Comparison of ENCODE assay signal across 8 cellular contexts in genomic region chr3:44509985-44510360, GRCh38. TPM values are rescaled to one million over a fixed set of nuclear protein-coding genes. Genes with fewer than 3 reads are reported as not detected.
DNase-seq lines count a peak whose midpoint lies in the region; ATAC-seq, FAIRE-seq and TF ChIP-seq lines count a peak whose summit lies in the region.

No MANE protein-coding gene starts in this region.

- H2BK15ac ChIP-seq in H1 (ENCODE audit: low read length), result no peak overlapping the region

- no peak overlapping the region for H2BK20ac ChIP-seq in H1 (ENCODE audit: low read length)

- peaks cover 9 to 49% of the 10 kb centered on the region in 2 experiments for H3K79me2 ChIP-seq in H1 (ENCODE audit: control insufficient read depth in 1 of 2, insufficient read depth in 2 of 2, low read length in 2 of 2)

- no peak overlapping the region for H3K18ac ChIP-seq in H1 (ENCODE audit: extremely low read depth, low read length)

- H3K36me3 Mint-ChIP-seq in naive B cell, result peaks cover 0 to 5% of the 10 kb centered on the region in 2 donors

- H2BK120ac ChIP-seq in H1 (replicated peaks; ENCODE audit: low read depth, low read length), result no peak overlapping the region

- CTCF ChIA-PET in AG04449 (lab: Yijun Ruan, JAX), result interaction anchor here (1.3 kb wide), 1 partner anchor 12 kb away, joined by 3 read pairs; no protein-coding TSS in a partner anchor
- CTCF ChIA-PET in H1 (lab: Charles Lee; ENCODE audit: partially characterized antibody), result no interaction called here

- no peak for TF ChIP-seq EP300 in H1 (IDR thresholded peaks at IDR 0.05; ENCODE audit: borderline replicate concordance in 1 of 2, low read depth in 2 of 2, low read length in 2 of 2)

- TF ChIP-seq CTCF in AG04449 (IDR thresholded peaks at IDR 0.05; ENCODE audit: insufficient read depth, low read length, missing control alignments) (no peak), H1 (IDR thresholded peaks at IDR 0.05; ENCODE audit: control extremely low read depth in 1 of 3, insufficient read depth in 1 of 3, low read depth in 1 of 3, low read length in 3 of 3) (no peak)

- no peak overlapping the region for H3K56ac ChIP-seq in H1 (replicated peaks; ENCODE audit: insufficient read length, low read depth, low read length)

- no peak overlapping the region for H2AK5ac ChIP-seq in H1 (ENCODE audit: low read depth, low read length)

- H4K8ac ChIP-seq in H1 (ENCODE audit: extremely low read depth, insufficient read depth, low read length), result no peak overlapping the region

- no peaks in the 10 kb centered on the region for H3K36me3 ChIP-seq in H1 (ENCODE audit: control insufficient read depth in 2 of 4, insufficient read depth in 4 of 4, low read length in 3 of 4)

- H3K9ac ChIP-seq in H1 (replicated peaks in 1 of 4; ENCODE audit: extremely low read depth in 1 of 4, low read depth in 3 of 4, low read length in 3 of 4), result peak overlapping the region; percentile 35 to 97 (median 65); a peak in 5 of 7 replicates

- no peak overlapping the region for H3K23ac ChIP-seq in H1 (ENCODE audit: insufficient read length)

- no peak overlapping the region for H2AFZ ChIP-seq in H1 (ENCODE audit: low read length)

- no peak overlapping the region for H3K27ac ChIP-seq in H1 (ENCODE audit: low read depth, low read length)

- peak overlapping the region; percentile 70 for H3K4me3 ChIP-seq in AG04449 (ENCODE audit: low read depth, low read length)
- H3K4me3 ChIP-seq in H1 (ENCODE audit: extremely low read depth in 1 of 4, insufficient read depth in 2 of 4, low read depth in 3 of 4, low read length in 4 of 4), result peak overlapping the region; percentile 56 to 96 (median 82)

- peak overlapping the region; percentile 71 to 99 (median 97) for H3K27ac Mint-ChIP-seq in naive B cell

- POLR2A ChIA-PET in AG04449 (lab: Yijun Ruan, JAX), result interaction anchor here (0.5 to 1.4 kb wide), 4 partner anchors 38 to 323 kb away, joined by 3 read pairs; partner anchors contain the start of gene ZNF197
- POLR2A ChIA-PET in H1 (lab: Charles Lee; ENCODE audit: partially characterized antibody), result interaction anchor here (1.2 to 2.4 kb wide), 6 partner anchors 15 to 75 kb away, joined by 3 to 20 read pairs (median 4); partner anchors contain the start of gene ZNF660

- TF ChIP-seq RAD21 in H1 (IDR thresholded peaks at IDR 0.05 in 1 of 2, conservative IDR thresholded peaks at IDR 0.05 in 1 of 2; ENCODE audit: low read depth in 2 of 2, low read length in 2 of 2), result no peak

- peak overlapping the region; percentile 75 to 76 for H3K4me2 ChIP-seq in H1 (ENCODE audit: insufficient read depth in 1 of 2, low read depth in 2 of 2, low read length in 2 of 2)

- WGBS in H1 (ENCODE audit: extremely low coverage in 1 of 2, insufficient coverage in 1 of 2, insufficient read length in 1 of 2, insufficient replicate concordance in 2 of 2, low coverage in 1 of 2, low lambda C conversion rate in 2 of 2, missing lambda C conversion rate in 1 of 2), 2 experiments, result 4% methylated on average over 6 of the region's 6 CpGs; no CpG with 5 or more reads in 1 of the 2 experiments

- H4K5ac ChIP-seq in H1 (ENCODE audit: insufficient read length, low read depth, low read length), result no peak overlapping the region

- H3K23me2 ChIP-seq in H1 (ENCODE audit: low read depth, low read length), result no peaks in the 10 kb centered on the region; the same call in none of the 2 replicates

- peaks cover 29 to 62% (median 38%) of the 10 kb centered on the region in 3 donors for H3K4me1 Mint-ChIP-seq in naive B cell

- no peak overlapping the region for H2BK5ac ChIP-seq in H1 (ENCODE audit: low read depth, low read length)

- H2BK12ac ChIP-seq in H1 (ENCODE audit: low read depth, low read length), result no peak overlapping the region

- peaks cover 0 to 4% of the 10 kb centered on the region in 2 experiments for H4K20me1 ChIP-seq in H1 (replicated peaks in 1 of 2; ENCODE audit: control insufficient read depth in 1 of 2, insufficient read depth in 2 of 2, low read length in 2 of 2)

- H3K9me3 ChIP-seq in H1 (ENCODE audit: insufficient read depth in 2 of 2, low read depth in 1 of 2, low read length in 1 of 2), result no peaks in the 10 kb centered on the region

- no peak overlapping the region for H4K91ac ChIP-seq in H1 (replicated peaks; ENCODE audit: insufficient read length, low read length)

- peaks cover 5% of the 10 kb centered on the region; the same call in 1 of the 2 replicates for H3K79me1 ChIP-seq in H1 (ENCODE audit: low read depth, low read length)

- peak; percentile 48 for ATAC-seq in GM18511 (IDR thresholded peaks at IDR 0.05; ENCODE audit: unreplicated experiment)
- peak; percentile 42 for ATAC-seq in HG03039 (IDR thresholded peaks at IDR 0.05; ENCODE audit: unreplicated experiment)
- ATAC-seq in naive B cell (ENCODE audit: low read depth in 2 of 2), result peak; percentile 59 to 73
- no peak for ATAC-seq in GM18870 (IDR thresholded peaks at IDR 0.05; ENCODE audit: unreplicated experiment)

- no peak overlapping the region for H3K14ac ChIP-seq in H1 (ENCODE audit: insufficient read length)

- peak in 1 of 2 experiments; percentile 7; a peak in 1 of 3 replicates for TF ChIP-seq POLR2A in H1 (IDR thresholded peaks at IDR 0.05; ENCODE audit: control extremely low read depth in 1 of 2, low read depth in 2 of 2, low read length in 2 of 2)

- H3K9me3 Mint-ChIP-seq in naive B cell, result peaks cover 0 to 4% (median 0%) of the 10 kb centered on the region in 7 donors

- DNase-seq in AG04449 (ENCODE audit: low read depth, low spot score) (no peak), RPMI7951 (ENCODE audit: low read depth) (peak; percentile 11), H1 (ENCODE audit: low read depth in 1 of 2, low spot score in 2 of 2) (no peak), naive B cell (peak; percentile 53), NCI-H1092 (lab: John Stamatoyannopoulos, UW) (no peak)

- no peak for FAIRE-seq in H1 (lab: Jason Lieb, UNC)

- peak overlapping the region; percentile 92 to 100 (median 97) for H3K4me3 Mint-ChIP-seq in naive B cell

- no peak overlapping the region for H3K4ac ChIP-seq in H1 (replicated peaks; ENCODE audit: insufficient read length, low read depth, low read length)

- no peaks in the 10 kb centered on the region for H3K27me3 Mint-ChIP-seq in naive B cell

- H3K4me1 ChIP-seq in H1 (replicated peaks in 1 of 4; ENCODE audit: control insufficient read depth in 3 of 4, insufficient read depth in 4 of 4, low read length in 3 of 4), result peaks cover 2 to 8% (median 4%) of the 10 kb centered on the region in 4 experiments; a peak in 4 of 7 replicates

- H3K27me3 ChIP-seq in H1 (replicated peaks in 1 of 4; ENCODE audit: control insufficient read depth in 3 of 4, extremely low read depth in 1 of 4, insufficient read depth in 3 of 4, low read length in 3 of 4), result no peaks in the 10 kb centered on the region

TF ChIP-seq in H1, 55 proteins besides CTCF, POLR2A, EP300 and RAD21 (continues in another document):
- TF ChIP-seq MAFK (IDR thresholded peaks at IDR 0.05; ENCODE audit: low read depth, low read length) (no peak), HDAC2 (IDR thresholded peaks at IDR 0.05; ENCODE audit: borderline replicate concordance in 1 of 2, low read depth in 2 of 2, low read length in 2 of 2) (no peak), TBP (IDR thresholded peaks at IDR 0.05; ENCODE audit: low read depth, low read length) (no peak), MAX (IDR thresholded peaks at IDR 0.05) (no peak), RNF2 (IDR thresholded peaks at IDR 0.05; ENCODE audit: borderline replicate concordance, low read depth, low read length, missing control alignments, poor library complexity, severe bottlenecking) (no peak), PHF8 (conservative IDR thresholded peaks at IDR 0.05; ENCODE audit: low read depth, low read length) (no peak), USF2 (IDR thresholded peaks at IDR 0.05; ENCODE audit: low read length) (no peak), SAP30 (IDR thresholded peaks at IDR 0.05; ENCODE audit: insufficient read depth, insufficient replicate concordance, low read length) (no peak), CBX5 (IDR thresholded peaks at IDR 0.05; ENCODE audit: low read depth, low read length) (no peak)

RNA-seq across cellular contexts. Expression of gene ZNF445, which starts 32.5 kb away (rescaled TPM):
- 3.7 and 4.1 TPM in 2 replicates for total RNA-seq in RPMI7951 (2014; rRNA removed; shearing (Covaris generic))
- 25.4 and 26.3 TPM in 2 replicates for total RNA-seq in H1 (2021; fragmentation: NEBNext Ultra II Directional; extraction: Animal tissue kit (Norgen Biotek cat#: 25700))
- polyA plus RNA-seq in H1 (2011; rRNA removed), result 3.3 and 3.8 TPM in 2 replicates
- 4.4 TPM for polyA plus RNA-seq in H1 (2011; cell fraction: cytosol; rRNA removed)
- 10.3 TPM for polyA plus RNA-seq in H1 (2011; cell fraction: nucleus; rRNA removed)
- polyA plus RNA-seq in H1 (2012, experiment 1 of 2), result 7.7 to 9.7 TPM (median 8.7 TPM) in 4 replicates
- polyA plus RNA-seq in H1 (2012, experiment 2 of 2), result 0.76 TPM
- 7.0 TPM for polyA plus RNA-seq in H1 (2013, experiment 1 of 2)
- polyA plus RNA-seq in H1 (2013, experiment 2 of 2), result 5.9 TPM
- polyA minus RNA-seq in H1 (2011; rRNA and poly(A)+ RNA removed), result 20.1 and 20.5 TPM in 2 replicates
- 7.9 TPM for polyA minus RNA-seq in H1 (2011; cell fraction: cytosol; rRNA and poly(A)+ RNA removed)
- polyA minus RNA-seq in H1 (2011; cell fraction: nucleus; rRNA and poly(A)+ RNA removed), result 13.7 TPM
- 1 to 10 TPM in 5 of 6 donors, not detected in 1; 1.5 to 5.3 (median 2.9) TPM for polyA plus RNA-seq in naive B cell (ENCODE audit: low read depth in 6 of 6)

RNA-seq across cellular contexts. Expression of gene ZKSCAN7, which starts 45.0 kb away (rescaled TPM):
- total RNA-seq in RPMI7951 (2014; rRNA removed; shearing (Covaris generic)), result 3.6 and 5.8 TPM in 2 replicates
- total RNA-seq in H1 (2021; fragmentation: NEBNext Ultra II Directional; extraction: Animal tissue kit (Norgen Biotek cat#: 25700)), result 8.5 and 8.9 TPM in 2 replicates
- polyA plus RNA-seq in H1 (2011; rRNA removed) (5.5 and 10.2 TPM in 2 replicates), naive B cell (ENCODE audit: low read depth in 6 of 6) (1 to 10 TPM; 3.4 to 6.2 (median 5.0) TPM)
- polyA plus RNA-seq in H1 (2011; cell fraction: cytosol; rRNA removed), result 10.2 TPM
- 15.5 TPM for polyA plus RNA-seq in H1 (2011; cell fraction: nucleus; rRNA removed)
- 5.2 to 5.9 TPM (median 5.7 TPM) in 4 replicates for polyA plus RNA-seq in H1 (2012, experiment 1 of 2)
- polyA plus RNA-seq in H1 (2012, experiment 2 of 2), result 1.5 TPM
- 6.3 TPM for polyA plus RNA-seq in H1 (2013, experiment 1 of 2)
- polyA plus RNA-seq in H1 (2013, experiment 2 of 2), result 6.0 TPM
- 14.1 and 16.4 TPM in 2 replicates for polyA minus RNA-seq in H1 (2011; rRNA and poly(A)+ RNA removed)
- polyA minus RNA-seq in H1 (2011; cell fraction: cytosol; rRNA and poly(A)+ RNA removed), result 9.5 TPM
- 33.2 TPM for polyA minus RNA-seq in H1 (2011; cell fraction: nucleus; rRNA and poly(A)+ RNA removed)

Comparison
In these comparisons a context has a peak if more than half of its experiments do, and no peak if none do; other contexts are left out.
1. DNase-seq: peak in RPMI7951 (single experiment) and naive B cell (single experiment); none in AG04449 (single experiment), H1 (0 of 2) and NCI-H1092 (single experiment).